ENCODE assay signal across 12 cellular contexts in genomic region chr14:61076531-61076930, GRCh38.
DNase-seq lines count a peak whose midpoint lies in the region; ATAC-seq, FAIRE-seq and TF ChIP-seq lines count a peak whose summit lies in the region.
"Had no signal": no experiment of that assay in that cellular context is flagged by ENCODE, and none has a peak within 500 bp of the region (broad histone marks: within the 10 kb centered on the region; RNA-seq: fewer than 3 reads in every experiment).

No MANE protein-coding gene starts in this region.

- H3K27me3 ChIP-seq in gastrocnemius medialis = no peaks in the 10 kb centered on the region
- H3K27me3 ChIP-seq: esophagus squamous epithelium had no signal

- H3K27ac ChIP-seq in gastrocnemius medialis = peak overlapping the region in 3 of 4 donors; percentile 8 to 44 (median 39)
- H3K27ac ChIP-seq: esophagus squamous epithelium had no signal

- H3K4me3 ChIP-seq in cardiac fibroblast (replicated peaks in 1 of 2; ENCODE audit: low read depth in 2 of 2, low read length in 2 of 2) = no peak overlapping the region
- no peak overlapping the region for H3K4me3 ChIP-seq in gastrocnemius medialis
- H3K4me3 ChIP-seq: esophagus squamous epithelium had no signal

- in situ Hi-C loops in gastrocnemius medialis (cut with MboI; ENCODE audit: low sequenced_read_pairs in 4 of 4) = no loop called here

- H3K36me3 ChIP-seq in gastrocnemius medialis = no peaks in the 10 kb centered on the region
- H3K36me3 ChIP-seq: esophagus squamous epithelium had no signal

- no peak for DNase-seq in H54 (ENCODE audit: insufficient read length, low spot score)
- DNase-seq in NCI-H69 (lab: John Stamatoyannopoulos, UW) = peak; percentile 92
- peak; percentile 58 to 89 for DNase-seq in cardiac fibroblast (ENCODE audit: low read depth in 2 of 2)
- DNase-seq in gastrocnemius medialis = peak in 1 of 2 donors; percentile 40
- DNase-seq in activated naive CD8-positive, alpha-beta T cell treated with anti-CD3 and anti-CD28 coated beads for 36 hours = no peak
- DNase-seq: CD4-positive, alpha-beta T cell; esophagus squamous epithelium; left ventricle myocardium superior; SK-N-SH had no signal

- no peaks in the 10 kb centered on the region for H3K27me3 Mint-ChIP-seq in activated naive CD8-positive, alpha-beta T cell treated with anti-CD3 and anti-CD28 coated beads for 36 hours
- H3K27me3 Mint-ChIP-seq: CD4-positive, alpha-beta T cell had no signal

- peak; percentile 41 for FAIRE-seq in H54 (lab: Jason Lieb, UNC)

- H3K36me3 Mint-ChIP-seq in activated naive CD8-positive, alpha-beta T cell treated with anti-CD3 and anti-CD28 coated beads for 36 hours = peaks cover 5% of the 10 kb centered on the region

- no peaks in the 10 kb centered on the region for H3K4me1 Mint-ChIP-seq in activated naive CD8-positive, alpha-beta T cell treated with anti-CD3 and anti-CD28 coated beads for 36 hours

- peaks cover 11 to 16% of the 10 kb centered on the region in 2 donors for H3K4me1 ChIP-seq in gastrocnemius medialis
- H3K4me1 ChIP-seq: esophagus squamous epithelium had no signal

- TF ChIP-seq CTCF in cardiac fibroblast (IDR thresholded peaks at IDR 0.05; ENCODE audit: low read depth, low read length) (no peak), gastrocnemius medialis (IDR thresholded peaks at IDR 0.05 in 4 of 5, conservative IDR thresholded peaks at IDR 0.05 in 1 of 5) (no peak)

- ATAC-seq in gastrocnemius medialis (peak; percentile 82 to 93), GM19467 (IDR thresholded peaks at IDR 0.05; ENCODE audit: unreplicated experiment) (no peak), HG02763 (IDR thresholded peaks at IDR 0.05; ENCODE audit: unreplicated experiment) (no peak)
- ATAC-seq: left ventricle myocardium superior had no signal

- no peak for TF ChIP-seq POLR2A in H54 (IDR thresholded peaks at IDR 0.05; ENCODE audit: low read depth, low read length)
- TF ChIP-seq POLR2A in gastrocnemius medialis (IDR thresholded peaks at IDR 0.05) = no peak

- H3K9me3 Mint-ChIP-seq in activated naive CD8-positive, alpha-beta T cell treated with anti-CD3 and anti-CD28 coated beads for 36 hours = no peaks in the 10 kb centered on the region
- H3K9me3 Mint-ChIP-seq: activated T-helper 2 cell treated with anti-CD3 and anti-CD28 coated beads, Interferon-gamma antibody, Interleukin-2, Interleukin-4, amounts not matched to agents 10 μg/mL and 5 μg/mL and 100 μg/mL, durations not matched to agents 14 hours and 24 hours and 36 hours; CD4-positive, alpha-beta T cell had no signal

- no peaks in the 10 kb centered on the region for H3K9me3 ChIP-seq in gastrocnemius medialis
- H3K9me3 ChIP-seq: esophagus squamous epithelium, SK-N-SH had no signal

- intact Hi-C loops in gastrocnemius medialis (cut with DNase I; ENCODE audit: low total_unique reads) = no loop called here

- no peak overlapping the region for H3K27ac Mint-ChIP-seq in activated naive CD8-positive, alpha-beta T cell treated with anti-CD3 and anti-CD28 coated beads for 36 hours
- H3K27ac Mint-ChIP-seq: activated T-helper 2 cell treated with anti-CD3 and anti-CD28 coated beads, Interferon-gamma antibody, Interleukin-2, Interleukin-4, amounts not matched to agents 10 μg/mL and 5 μg/mL and 100 μg/mL, durations not matched to agents 14 hours and 24 hours and 36 hours; CD4-positive, alpha-beta T cell had no signal

- H3K4me3 Mint-ChIP-seq in activated naive CD8-positive, alpha-beta T cell treated with anti-CD3 and anti-CD28 coated beads for 36 hours = no peak overlapping the region
- H3K4me3 Mint-ChIP-seq: CD4-positive, alpha-beta T cell had no signal

Comparison
In these comparisons a context has a peak if more than half of its experiments do, and no peak if none do; other contexts are left out.
1. DNase-seq: peak in NCI-H69 (single experiment) and cardiac fibroblast (2 of 2); none in H54 (single experiment) and activated naive CD8-positive, alpha-beta T cell treated with anti-CD3 and anti-CD28 coated beads for 36 hours (single experiment).
2. ATAC-seq: peak in gastrocnemius medialis (2 of 2); none in GM19467 (single experiment) and HG02763 (single experiment).